8 cellular contexts compared by ENCODE assay signal in genomic region chr3:3200632-3201212, GRCh38. TPM values are rescaled to one million over a fixed set of nuclear protein-coding genes. Genes with fewer than 3 reads are reported as not detected.
A peak's percentile ranks its signal among the peaks of the same experiment; 100 is the strongest.
DNase-seq lines count a peak whose midpoint lies in the region; ATAC-seq and FAIRE-seq lines count a peak whose summit lies in the region.

No MANE protein-coding gene starts in this region.

- no peaks in the 10 kb centered on the region for H3K27me3 Mint-ChIP-seq in activated T-cell treated with anti-CD3 and anti-CD28 coated beads, Interleukin-2, amount 50 U/mL, for 4 hours (ENCODE audit: low read depth)
- H3K27me3 Mint-ChIP-seq in activated T-cell treated with anti-CD3 and anti-CD28 coated beads, Interleukin-2, amount 50 U/mL, for 24 hours, result no peaks in the 10 kb centered on the region

- peak; percentile 97 for FAIRE-seq in endometrium (lab: Jason Lieb, UNC)

- no peaks in the 10 kb centered on the region for H3K9me3 Mint-ChIP-seq in activated T-cell treated with anti-CD3 and anti-CD28 coated beads, Interleukin-2, amount 50 U/mL, for 4 hours
- no peaks in the 10 kb centered on the region for H3K9me3 Mint-ChIP-seq in activated T-cell treated with anti-CD3 and anti-CD28 coated beads, Interleukin-2, amount 50 U/mL, for 24 hours

- H3K36me3 Mint-ChIP-seq in activated T-cell treated with anti-CD3 and anti-CD28 coated beads, Interleukin-2, amount 50 U/mL, for 4 hours (ENCODE audit: insufficient read depth), result no peaks in the 10 kb centered on the region
- H3K36me3 Mint-ChIP-seq in activated T-cell treated with anti-CD3 and anti-CD28 coated beads, Interleukin-2, amount 50 U/mL, for 24 hours (ENCODE audit: low read depth), result no peaks in the 10 kb centered on the region

- H3K4me1 Mint-ChIP-seq in activated T-cell treated with anti-CD3 and anti-CD28 coated beads, Interleukin-2, amount 50 U/mL, for 4 hours (ENCODE audit: low read depth), result peaks cover 18% of the 10 kb centered on the region
- H3K4me1 Mint-ChIP-seq in activated T-cell treated with anti-CD3 and anti-CD28 coated beads, Interleukin-2, amount 50 U/mL, for 24 hours (ENCODE audit: low read depth), result peaks cover 14% of the 10 kb centered on the region

- peak; percentile 7 for DNase-seq in activated T-cell treated with anti-CD3 and anti-CD28 coated beads, Interleukin-2, amount 50 U/mL, for 4 hours
- no peak for DNase-seq in activated T-cell treated with anti-CD3 and anti-CD28 coated beads, Interleukin-2, amount 50 U/mL, for 24 hours
- DNase-seq in HuH-7 (ENCODE audit: low spot score), result peak; percentile 34
- DNase-seq in RPMI8226, result peak; percentile 67
- DNase-seq in midbrain (lab: John Stamatoyannopoulos, UW), result peak; percentile 68

- no peak overlapping the region for H3K4me3 Mint-ChIP-seq in activated T-cell treated with anti-CD3 and anti-CD28 coated beads, Interleukin-2, amount 50 U/mL, for 4 hours
- H3K4me3 Mint-ChIP-seq in activated T-cell treated with anti-CD3 and anti-CD28 coated beads, Interleukin-2, amount 50 U/mL, for 24 hours, result no peak overlapping the region

- no peak overlapping the region for H3K27ac Mint-ChIP-seq in activated T-cell treated with anti-CD3 and anti-CD28 coated beads, Interleukin-2, amount 50 U/mL, for 24 hours

- ATAC-seq in activated T-cell treated with anti-CD3 and anti-CD28 coated beads, Interleukin-2, amount 50 U/mL, for 4 hours, result no peak
- ATAC-seq in GM21529 (IDR thresholded peaks at IDR 0.05; ENCODE audit: unreplicated experiment), result peak; percentile 69
- ATAC-seq in activated CD4-positive, CD25-positive, alpha-beta regulatory T cell treated with anti-CD3 and anti-CD28 coated beads, Interleukin-2, amount 50 U/mL, for 24 hours, result no peak

RNA-seq across cellular contexts. Expression of gene CRBN, which starts 21.2 kb away (rescaled TPM):
- total RNA-seq in activated T-cell treated with anti-CD3 and anti-CD28 coated beads, Interleukin-2, amount 50 U/mL, for 4 hours, result 10 to 100 TPM; 34.8 to 40.4 (median 36.5) TPM
